Comparison of ENCODE assay signal across 1 cellular context in the genomic region with DNA sequence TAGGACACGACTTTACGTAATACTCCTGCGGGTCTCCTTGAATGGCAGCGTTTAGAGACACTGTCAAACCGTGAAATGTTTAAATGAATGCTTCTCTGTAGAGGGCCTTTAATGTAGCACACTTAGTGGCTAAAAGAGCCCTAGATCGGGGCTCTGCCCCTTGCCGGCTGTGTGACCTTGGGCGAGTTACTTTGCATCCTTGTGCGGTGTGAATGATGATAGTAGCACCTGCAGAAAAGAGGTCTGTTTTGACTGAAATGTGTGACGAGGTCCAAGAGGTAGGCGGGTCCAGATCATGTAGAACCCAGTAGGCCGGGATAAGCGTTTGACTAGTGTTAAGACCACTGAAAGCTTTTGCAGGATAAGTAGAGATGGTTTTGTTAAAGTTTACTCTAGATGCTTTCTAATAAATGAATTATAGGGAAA.
TF ChIP-seq lines count a peak whose summit lies in the region.

No MANE protein-coding gene starts in this region.

TF ChIP-seq in H1, 55 proteins besides CTCF, POLR2A, EP300 and RAD21:
- TF ChIP-seq SIN3A (conservative IDR thresholded peaks at IDR 0.05 in 1 of 2, IDR thresholded peaks at IDR 0.05 in 1 of 2; ENCODE audit: low read depth in 1 of 2, low read length in 2 of 2) (peak in 1 of 2 experiments; percentile 46; a peak in 1 of 4 replicates), SAP30 (IDR thresholded peaks at IDR 0.05; ENCODE audit: insufficient read depth, insufficient replicate concordance, low read length) (peak; percentile 65), KDM4A (IDR thresholded peaks at IDR 0.05; ENCODE audit: low read depth, low read length, severe bottlenecking) (no peak)
